Comparison of ENCODE assay signal across 31 cellular contexts in genomic region chr7:37195388-37195787, GRCh38.
"Had no signal": no experiment of that assay in that cellular context is flagged by ENCODE, and none has a peak within 500 bp of the region (broad histone marks: within the 10 kb centered on the region; RNA-seq: fewer than 3 reads in every experiment).

No MANE protein-coding gene starts in this region.

- H3K27ac Mint-ChIP-seq: activated B cell treated with CpG ODN at 0.5 μM for 24 hours; activated CD4-positive, alpha-beta memory T cell treated with anti-CD3 and anti-CD28 coated beads for 36 hours; activated CD8-positive, alpha-beta T cell treated with anti-CD3 and anti-CD28 coated beads for 36 hours; activated naive CD4-positive, alpha-beta T cell treated with anti-CD3 and anti-CD28 coated beads, Interleukin-2, amount 10 ng/mL, durations not matched to agents 7 days and 5 days; activated naive CD8-positive, alpha-beta T cell treated with anti-CD3 and anti-CD28 coated beads, Interleukin-2, amount 50 U/mL, for 24 hours; T-cell; T-helper 2 cell treated with Interferon-gamma antibody and Interleukin-4, amounts not matched to agents 5 μg/mL and 100 μg/mL, for 36 hours had no signal

- H3K9me3 Mint-ChIP-seq: activated B cell treated with CpG ODN at 0.5 μM for 24 hours; activated CD4-positive, alpha-beta memory T cell treated with anti-CD3 and anti-CD28 coated beads for 36 hours; activated CD4-positive, alpha-beta T cell treated with anti-CD3 and anti-CD28 coated beads, Interleukin-2, amount 10 ng/mL, durations not matched to agents 24 days and 14 days; activated CD8-positive, alpha-beta T cell treated with anti-CD3 and anti-CD28 coated beads for 36 hours; activated naive CD4-positive, alpha-beta T cell treated with anti-CD3 and anti-CD28 coated beads, Interleukin-2, amount 10 ng/mL, durations not matched to agents 7 days and 5 days; activated naive CD4-positive, alpha-beta T cell treated with anti-CD3 and anti-CD28 coated beads, Interleukin-2, amount 50 U/mL, for 24 hours; activated naive CD8-positive, alpha-beta T cell treated with anti-CD3 and anti-CD28 coated beads, Interleukin-2, amount 10 ng/mL, durations not matched to agents 7 days and 5 days; activated naive CD8-positive, alpha-beta T cell treated with anti-CD3 and anti-CD28 coated beads, Interleukin-2, amount 50 U/mL, for 24 hours; activated T-cell treated with anti-CD3 and anti-CD28 coated beads, Interleukin-2, amount 50 U/mL, for 4 hours; activated T-cell treated with anti-CD3 and anti-CD28 coated beads, Interleukin-2, amount 50 U/mL, for 72 hours; brain; T-cell; T-helper 2 cell treated with Interferon-gamma antibody and Interleukin-4, amounts not matched to agents 5 μg/mL and 100 μg/mL, for 36 hours had no signal

- H3K4me3 Mint-ChIP-seq: activated B cell treated with CpG ODN at 0.5 μM for 24 hours; activated CD4-positive, alpha-beta memory T cell treated with anti-CD3 and anti-CD28 coated beads for 36 hours; activated CD4-positive, alpha-beta T cell treated with anti-CD3 and anti-CD28 coated beads, Interleukin-2, amount 10 ng/mL, durations not matched to agents 24 days and 14 days; activated CD8-positive, alpha-beta T cell treated with anti-CD3 and anti-CD28 coated beads for 36 hours; activated naive CD4-positive, alpha-beta T cell treated with anti-CD3 and anti-CD28 coated beads, Interleukin-2, amount 10 ng/mL, durations not matched to agents 7 days and 5 days; activated naive CD4-positive, alpha-beta T cell treated with anti-CD3 and anti-CD28 coated beads, Interleukin-2, amount 50 U/mL, for 24 hours; activated naive CD8-positive, alpha-beta T cell; activated naive CD8-positive, alpha-beta T cell treated with anti-CD3 and anti-CD28 coated beads, Interleukin-2, amount 10 ng/mL, durations not matched to agents 7 days and 5 days; activated naive CD8-positive, alpha-beta T cell treated with anti-CD3 and anti-CD28 coated beads, Interleukin-2, amount 50 U/mL, for 24 hours; activated T-cell treated with anti-CD3 and anti-CD28 coated beads, Interleukin-2, amount 50 U/mL, for 4 hours; activated T-cell treated with anti-CD3 and anti-CD28 coated beads, Interleukin-2, amount 50 U/mL, for 72 hours; brain; T-cell; T-helper 2 cell treated with Interferon-gamma antibody and Interleukin-4, amounts not matched to agents 5 μg/mL and 100 μg/mL, for 36 hours had no signal

- H3K4me3 ChIP-seq: ascending aorta, cardiac muscle cell had no signal

- H3K27me3 ChIP-seq: ascending aorta, cardiac muscle cell had no signal

- H3K9me3 ChIP-seq: ascending aorta had no signal

- ATAC-seq: activated CD8-positive, alpha-beta T cell treated with anti-CD3 and anti-CD28 coated beads for 36 hours; activated naive CD8-positive, alpha-beta T cell treated with anti-CD3 and anti-CD28 coated beads, Interleukin-2, amount 50 U/mL, for 24 hours; activated T-cell treated with anti-CD3 and anti-CD28 coated beads, Interleukin-2, amount 50 U/mL, for 4 hours; activated T-cell treated with anti-CD3 and anti-CD28 coated beads, Interleukin-2, amount 50 U/mL, for 72 hours; T-cell had no signal

- H3K4me1 Mint-ChIP-seq: activated naive CD8-positive, alpha-beta T cell treated with anti-CD3 and anti-CD28 coated beads, Interleukin-2, amount 50 U/mL, for 24 hours had no signal

- DNase-seq: activated B cell treated with CpG ODN at 0.5 μM for 24 hours; activated CD4-positive, alpha-beta memory T cell treated with anti-CD3 and anti-CD28 coated beads for 36 hours; activated CD4-positive, alpha-beta T cell treated with anti-CD3 and anti-CD28 coated beads for 4 hours; activated CD4-positive, alpha-beta T cell treated with anti-CD3 and anti-CD28 coated beads, Interleukin-2, amount 10 ng/mL, durations not matched to agents 24 days and 14 days; activated CD4-positive, alpha-beta T cell treated with anti-CD3 and anti-CD28 coated beads, Interleukin-2, amount 50 U/mL, for 1 hour; activated CD4-positive, alpha-beta T cell treated with anti-CD3 and anti-CD28 coated beads, Interleukin-2, amount 50 U/mL, for 4 hours; activated CD4-positive, CD25-positive, alpha-beta regulatory T cell treated with anti-CD3 and anti-CD28 coated beads, Interleukin-2, amount 50 U/mL, for 72 hours; activated CD8-positive, alpha-beta memory T cell treated with anti-CD3 and anti-CD28 coated beads, Interleukin-2, amount 50 U/mL, for 4 hours; activated CD8-positive, alpha-beta T cell treated with anti-CD3 and anti-CD28 coated beads for 36 hours; activated effector memory CD4-positive, alpha-beta T cell treated with anti-CD3 and anti-CD28 coated beads, Interleukin-2, amount 50 U/mL, for 16 hours; activated gamma-delta T cell treated with Interleukin-2 at 50 U/mL for 16 hours; activated naive CD4-positive, alpha-beta T cell; activated naive CD4-positive, alpha-beta T cell treated with anti-CD3 and anti-CD28 coated beads, Interleukin-2, amount 10 ng/mL, durations not matched to agents 7 days and 5 days; activated naive CD8-positive, alpha-beta T cell treated with anti-CD3 and anti-CD28 coated beads, Interleukin-2, amount 10 ng/mL, durations not matched to agents 7 days and 5 days; activated naive CD8-positive, alpha-beta T cell treated with anti-CD3 and anti-CD28 coated beads, Interleukin-2, amount 50 U/mL, for 24 hours; activated T-cell treated with anti-CD3 and anti-CD28 coated beads for 4 hours; activated T-cell treated with anti-CD3 and anti-CD28 coated beads, Interleukin-2, amount 50 U/mL, for 1 hour; activated T-cell treated with anti-CD3 and anti-CD28 coated beads, Interleukin-2, amount 50 U/mL, for 4 hours; activated T-cell treated with anti-CD3 and anti-CD28 coated beads, Interleukin-2, amount 50 U/mL, for 72 hours; amygdala; caudate nucleus; T-cell; T-helper 2 cell; T-helper 9 cell had no signal

- H3K27me3 Mint-ChIP-seq: activated B cell treated with CpG ODN at 0.5 μM for 24 hours; activated CD4-positive, alpha-beta memory T cell treated with anti-CD3 and anti-CD28 coated beads for 36 hours; activated CD4-positive, alpha-beta T cell treated with anti-CD3 and anti-CD28 coated beads, Interleukin-2, amount 10 ng/mL, durations not matched to agents 24 days and 14 days; activated CD8-positive, alpha-beta T cell treated with anti-CD3 and anti-CD28 coated beads for 36 hours; activated naive CD4-positive, alpha-beta T cell treated with anti-CD3 and anti-CD28 coated beads, Interleukin-2, amount 10 ng/mL, durations not matched to agents 7 days and 5 days; activated naive CD4-positive, alpha-beta T cell treated with anti-CD3 and anti-CD28 coated beads, Interleukin-2, amount 50 U/mL, for 24 hours; activated naive CD8-positive, alpha-beta T cell; activated naive CD8-positive, alpha-beta T cell treated with anti-CD3 and anti-CD28 coated beads, Interleukin-2, amount 10 ng/mL, durations not matched to agents 7 days and 5 days; activated naive CD8-positive, alpha-beta T cell treated with anti-CD3 and anti-CD28 coated beads, Interleukin-2, amount 50 U/mL, for 24 hours; brain; T-cell had no signal

- H3K36me3 ChIP-seq: ascending aorta, cardiac muscle cell had no signal

- H3K27ac ChIP-seq: ascending aorta, cardiac muscle cell, VCaP had no signal

- H3K36me3 Mint-ChIP-seq: brain had no signal
